In the genomic region with DNA sequence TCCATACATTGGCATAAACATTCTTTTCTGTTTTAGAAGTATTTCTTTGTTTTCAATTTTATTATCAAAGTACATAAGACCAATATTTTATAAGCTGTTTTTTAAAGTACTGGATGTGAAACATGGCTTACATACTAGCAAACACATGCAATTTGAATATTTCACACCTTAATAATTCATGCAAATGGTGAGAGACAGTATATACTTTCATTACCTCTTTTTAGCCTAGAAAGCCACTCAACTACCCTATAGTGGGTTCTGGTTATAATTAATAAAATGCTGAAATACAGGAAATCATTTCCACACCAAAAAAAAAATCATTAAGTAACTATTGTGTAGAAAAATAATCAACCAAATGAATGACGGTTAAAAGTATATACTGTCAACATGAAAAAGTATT, we compare ENCODE assay signal across 16 cellular contexts.
"Had no signal": no experiment of that assay in that cellular context is flagged by ENCODE, and none has a peak within 500 bp of the region (broad histone marks: within the 10 kb centered on the region; RNA-seq: fewer than 3 reads in every experiment).

No MANE protein-coding gene starts in this region.

- H3K27me3 ChIP-seq: right atrium auricular region, uterus had no signal

- ATAC-seq: esophagus mucosa, left cardiac atrium, lower lobe of right lung, natural killer cell had no signal

- DNase-seq: activated CD4-positive, alpha-beta memory T cell treated with anti-CD3 and anti-CD28 coated beads, Interleukin-2, amount 10 ng/mL, durations not matched to agents 7 days and 5 days; activated CD4-positive, alpha-beta T cell treated with anti-CD3 and anti-CD28 coated beads for 1 hour; activated naive CD8-positive, alpha-beta T cell treated with anti-CD3 and anti-CD28 coated beads, Interleukin-2, amount 10 ng/mL, durations not matched to agents 7 days and 5 days; anterior cingulate cortex; glutamatergic neuron; immature natural killer cell; left cardiac atrium; lower lobe of right lung; midbrain; natural killer cell; nucleus accumbens; stimulated activated CD4-positive, alpha-beta T cell treated with anti-CD3 and anti-CD28 coated beads, Interleukin-4, amount 100 ng/mL, for 4 hours; uterus had no signal

- H3K27me3 Mint-ChIP-seq: activated CD4-positive, alpha-beta memory T cell treated with anti-CD3 and anti-CD28 coated beads, Interleukin-2, amount 10 ng/mL, durations not matched to agents 7 days and 5 days; activated naive CD8-positive, alpha-beta T cell treated with anti-CD3 and anti-CD28 coated beads, Interleukin-2, amount 10 ng/mL, durations not matched to agents 7 days and 5 days had no signal

- H3K4me3 ChIP-seq: lower lobe of right lung, right atrium auricular region, skin epidermis, uterus had no signal

- H3K4me1 ChIP-seq: lower lobe of right lung, right atrium auricular region, uterus had no signal

- H3K27ac ChIP-seq: lower lobe of right lung, right atrium auricular region, skin epidermis, uterus had no signal

- H3K9me3 Mint-ChIP-seq: activated CD4-positive, alpha-beta memory T cell treated with anti-CD3 and anti-CD28 coated beads, Interleukin-2, amount 10 ng/mL, durations not matched to agents 7 days and 5 days; activated naive CD8-positive, alpha-beta T cell treated with anti-CD3 and anti-CD28 coated beads, Interleukin-2, amount 10 ng/mL, durations not matched to agents 7 days and 5 days; immature natural killer cell; natural killer cell had no signal

- H3K27ac Mint-ChIP-seq: activated CD4-positive, alpha-beta memory T cell treated with anti-CD3 and anti-CD28 coated beads, Interleukin-2, amount 10 ng/mL, durations not matched to agents 7 days and 5 days; activated naive CD8-positive, alpha-beta T cell treated with anti-CD3 and anti-CD28 coated beads, Interleukin-2, amount 10 ng/mL, durations not matched to agents 7 days and 5 days; immature natural killer cell; natural killer cell had no signal

- H3K4me3 Mint-ChIP-seq: activated CD4-positive, alpha-beta memory T cell treated with anti-CD3 and anti-CD28 coated beads, Interleukin-2, amount 10 ng/mL, durations not matched to agents 7 days and 5 days; activated naive CD8-positive, alpha-beta T cell treated with anti-CD3 and anti-CD28 coated beads, Interleukin-2, amount 10 ng/mL, durations not matched to agents 7 days and 5 days; immature natural killer cell; natural killer cell had no signal

- H3K4me1 Mint-ChIP-seq: activated CD4-positive, alpha-beta memory T cell treated with anti-CD3 and anti-CD28 coated beads, Interleukin-2, amount 10 ng/mL, durations not matched to agents 7 days and 5 days; activated naive CD8-positive, alpha-beta T cell treated with anti-CD3 and anti-CD28 coated beads, Interleukin-2, amount 10 ng/mL, durations not matched to agents 7 days and 5 days; immature natural killer cell; natural killer cell had no signal

- H3K9me3 ChIP-seq: lower lobe of right lung, right atrium auricular region, uterus had no signal

- H3K36me3 ChIP-seq: uterus had no signal
